In genomic region chr2:161020437-161020836, GRCh38 we compare ENCODE assay signal across 18 cellular contexts.
"Had no signal": no experiment of that assay in that cellular context is flagged by ENCODE, and none has a peak within 500 bp of the region (broad histone marks: within the 10 kb centered on the region; RNA-seq: fewer than 3 reads in every experiment).

No MANE protein-coding gene starts in this region.

- H3K27me3 ChIP-seq: neural progenitor cell, right atrium auricular region, stomach, tibial artery had no signal

- H3K27ac ChIP-seq: coronary artery, neural progenitor cell, parathyroid adenoma, right atrium auricular region, stomach, tibial artery had no signal

- DNase-seq: dermis blood vessel endothelial cell; effector memory CD8-positive, alpha-beta T cell; hypothalamus; mesendoderm; midbrain; naive thymus-derived CD4-positive, alpha-beta T cell; stimulated activated CD4-positive, alpha-beta T cell treated with anti-CD3 and anti-CD28 coated beads, Interleukin-12 subunit alpha, Interleukin-12 subunit beta, amount 100 ng/mL, for 4 hours; stimulated activated CD4-positive, alpha-beta T cell treated with anti-CD3 and anti-CD28 coated beads, Interleukin-1b, Interleukin-23, amount 100 ng/mL, for 48 hours; stimulated activated CD4-positive, alpha-beta T cell treated with anti-CD3 and anti-CD28 coated beads, Interleukin-4, amount 100 ng/mL, for 1 hour; stimulated activated CD8-positive, alpha-beta memory T cell treated with anti-CD3 and anti-CD28 coated beads, Interleukin-4, amount 100 ng/mL, for 48 hours; stimulated activated naive CD4-positive, alpha-beta T cell; stomach; tibial artery had no signal

- H3K36me3 ChIP-seq: neural progenitor cell, right atrium auricular region, stomach, tibial artery had no signal

- H3K4me3 ChIP-seq: coronary artery, neural progenitor cell, right atrium auricular region, smooth muscle cell, stomach, tibial artery had no signal

- H3K4me1 ChIP-seq: neural progenitor cell, parathyroid adenoma, right atrium auricular region, stomach, tibial artery had no signal

- H3K9me3 ChIP-seq: right atrium auricular region, stomach, tibial artery had no signal
